Comparison of ENCODE assay signal across 12 cellular contexts in genomic region chr9:129613520-129614175, GRCh38.
DNase-seq lines count a peak whose midpoint lies in the region; ATAC-seq and TF ChIP-seq lines count a peak whose summit lies in the region.
"Had no signal": no experiment of that assay in that cellular context is flagged by ENCODE, and none has a peak within 500 bp of the region (broad histone marks: within the 10 kb centered on the region; RNA-seq: fewer than 3 reads in every experiment).

No MANE protein-coding gene starts in this region.

- TF ChIP-seq CTCF in nephron (IDR thresholded peaks at IDR 0.05; ENCODE audit: unreplicated experiment in 3 of 3) (no peak), brain microvascular endothelial cell (IDR thresholded peaks at IDR 0.05; ENCODE audit: low read depth, low read length, missing control alignments) (no peak)

- peaks cover 5% of the 10 kb centered on the region for H3K27me3 Mint-ChIP-seq in stimulated activated naive CD8-positive, alpha-beta T cell treated with anti-CD3 and anti-CD28 coated beads, Interleukin-15, Interleukin-2, amounts not matched to agents 100 ng/mL and 50 ng/mL, for 24 hours
- peaks cover 3% of the 10 kb centered on the region for H3K27me3 Mint-ChIP-seq in nephron (ENCODE audit: low read depth)

- peaks cover 12% of the 10 kb centered on the region for H3K4me1 Mint-ChIP-seq in stimulated activated naive CD8-positive, alpha-beta T cell treated with anti-CD3 and anti-CD28 coated beads, Interleukin-15, Interleukin-2, amounts not matched to agents 100 ng/mL and 50 ng/mL, for 24 hours (ENCODE audit: low read depth)
- H3K4me1 Mint-ChIP-seq in nephron = peaks cover 9% of the 10 kb centered on the region

- H3K4me3 Mint-ChIP-seq in stimulated activated naive CD8-positive, alpha-beta T cell treated with anti-CD3 and anti-CD28 coated beads, Interleukin-15, Interleukin-2, amounts not matched to agents 100 ng/mL and 50 ng/mL, for 24 hours = no peak overlapping the region
- H3K4me3 Mint-ChIP-seq in nephron = peak overlapping the region in 1 of 3 experiments; percentile 33

- H3K36me3 ChIP-seq in brain microvascular endothelial cell (replicated peaks) = no peaks in the 10 kb centered on the region

- no peaks in the 10 kb centered on the region for H3K27me3 ChIP-seq in brain microvascular endothelial cell (replicated peaks)

- H3K27ac ChIP-seq in cingulate gyrus (ENCODE audit: low read depth, low read length) (peak overlapping the region; percentile 96), brain microvascular endothelial cell (no peak overlapping the region)
- H3K27ac ChIP-seq: C4-2B had no signal

- H3K36me3 Mint-ChIP-seq in stimulated activated naive CD8-positive, alpha-beta T cell treated with anti-CD3 and anti-CD28 coated beads, Interleukin-15, Interleukin-2, amounts not matched to agents 100 ng/mL and 50 ng/mL, for 24 hours (ENCODE audit: low read depth) = no peaks in the 10 kb centered on the region
- H3K36me3 Mint-ChIP-seq in nephron (ENCODE audit: low read depth) = no peaks in the 10 kb centered on the region

- H3K27ac Mint-ChIP-seq in stimulated activated naive CD8-positive, alpha-beta T cell treated with anti-CD3 and anti-CD28 coated beads, Interleukin-15, Interleukin-2, amounts not matched to agents 100 ng/mL and 50 ng/mL, for 24 hours = peak overlapping the region; percentile 36
- peak overlapping the region; percentile 63 to 87 (median 68) for H3K27ac Mint-ChIP-seq in nephron

- in situ Hi-C loops in brain microvascular endothelial cell (cut with HindIII; ENCODE audit: low pct_ligation_motif_present, low sequenced_read_pairs) = loop anchor here (25.0 kb wide), 1 partner anchor 276 kb away; no protein-coding TSS in a partner anchor

- DNase-seq in stimulated activated naive CD8-positive, alpha-beta T cell treated with anti-CD3 and anti-CD28 coated beads, Interleukin-15, Interleukin-2, amounts not matched to agents 100 U/mL and 50 U/mL, for 24 hours = no peak
- DNase-seq in islet precursor cell = no peak
- no peak for DNase-seq in brain microvascular endothelial cell
- no peak for DNase-seq in NCI-H128 (lab: John Stamatoyannopoulos, UW; ENCODE audit: unreplicated experiment)
- DNase-seq: activated T-cell treated with anti-CD3 and anti-CD28 coated beads for 4 hours; kidney glomerular epithelial cell; stimulated activated CD4-positive, alpha-beta T cell treated with anti-CD3 and anti-CD28 coated beads, Interleukin-4, amount 100 ng/mL, for 24 hours had no signal

- ATAC-seq in stimulated activated naive CD8-positive, alpha-beta T cell treated with anti-CD3 and anti-CD28 coated beads, Interleukin-15, Interleukin-2, amounts not matched to agents 100 U/mL and 50 U/mL, for 24 hours = no peak
- ATAC-seq in HG03175 (IDR thresholded peaks at IDR 0.05; ENCODE audit: unreplicated experiment) = no peak

- H3K9me3 Mint-ChIP-seq in stimulated activated naive CD8-positive, alpha-beta T cell treated with anti-CD3 and anti-CD28 coated beads, Interleukin-15, Interleukin-2, amounts not matched to agents 100 ng/mL and 50 ng/mL, for 24 hours = no peaks in the 10 kb centered on the region
- no peaks in the 10 kb centered on the region for H3K9me3 Mint-ChIP-seq in nephron

- no peak overlapping the region for H3K4me3 ChIP-seq in brain microvascular endothelial cell (ENCODE audit: low read depth, low read length)
